1 cellular context compared by ENCODE assay signal in genomic region chr1:44946720-44947059, GRCh38.
TF ChIP-seq lines count a peak whose summit lies in the region.

No MANE protein-coding gene starts in this region.

TF ChIP-seq in SK-N-SH treated with all-trans-retinoic acid at 6 μM for 48 hours, 23 proteins besides CTCF, POLR2A, EP300 and RAD21 (continued from another document):
- no peak for TF ChIP-seq CREB5 (CRISPR knock-in tag; IDR thresholded peaks at IDR 0.05; ENCODE audit: low read depth)
- no peak for TF ChIP-seq GLIS3 (CRISPR knock-in tag; IDR thresholded peaks at IDR 0.05)
- no peak for TF ChIP-seq TOX (CRISPR knock-in tag; IDR thresholded peaks at IDR 0.05; ENCODE audit: borderline replicate concordance)
- no peak for TF ChIP-seq ZNF565 (CRISPR knock-in tag; conservative IDR thresholded peaks at IDR 0.05; ENCODE audit: low read depth)
